ENCODE assay signal across 1 cellular context in genomic region chr6:143059616-143060353, GRCh38.
TF ChIP-seq lines count a peak whose summit lies in the region.

No MANE protein-coding gene starts in this region.

TF ChIP-seq in HepG2, 621 proteins besides CTCF, POLR2A, EP300 and RAD21 (continued from another document and continues in another):
- no peak for TF ChIP-seq ZNF687 (CRISPR knock-in tag; IDR thresholded peaks at IDR 0.05)
- no peak for TF ChIP-seq TOPORS (CRISPR knock-in tag; IDR thresholded peaks at IDR 0.05)
- TF ChIP-seq ZFP36L1 (CRISPR knock-in tag; IDR thresholded peaks at IDR 0.05) = peak; percentile 9; the same call in 1 of the 2 replicates
- TF ChIP-seq PCBP2 (optimal IDR thresholded peaks at IDR 0.05; ENCODE audit: low read depth, low read length, poor library complexity, severe bottlenecking) = no peak
- peak; percentile 65; the same call in 1 of the 2 replicates for TF ChIP-seq AHDC1 (CRISPR knock-in tag; IDR thresholded peaks at IDR 0.05; ENCODE audit: borderline replicate concordance)
- no peak for TF ChIP-seq ZNF496 (CRISPR knock-in tag; IDR thresholded peaks at IDR 0.05; ENCODE audit: insufficient replicate concordance)
- TF ChIP-seq CHD2 (IDR thresholded peaks at IDR 0.05; ENCODE audit: low read depth, low read length) = no peak
- TF ChIP-seq NFAT5 (CRISPR knock-in tag; IDR thresholded peaks at IDR 0.05) = no peak
- no peak for TF ChIP-seq ARID2 (CRISPR knock-in tag; IDR thresholded peaks at IDR 0.05; ENCODE audit: borderline replicate concordance)
- no peak for TF ChIP-seq ZNF468 (CRISPR knock-in tag; IDR thresholded peaks at IDR 0.05)
- 0 out of 2 replicates have a peak, but pooled peaks have one; percentile 43 for TF ChIP-seq CENPBD1 (CRISPR knock-in tag; IDR thresholded peaks at IDR 0.05; ENCODE audit: borderline replicate concordance, low read depth)
- peak; percentile 60; the same call in 1 of the 2 replicates for TF ChIP-seq POGK (CRISPR knock-in tag; conservative IDR thresholded peaks at IDR 0.05)
- TF ChIP-seq ZNF878 (CRISPR knock-in tag; IDR thresholded peaks at IDR 0.05) = no peak
- 0 out of 2 replicates have a peak, but pooled peaks have one; percentile 33 for TF ChIP-seq ZHX2 (IDR thresholded peaks at IDR 0.05; ENCODE audit: low read depth)
- 0 out of 2 replicates have a peak, but pooled peaks have one; percentile 83 for TF ChIP-seq ZHX2 (CRISPR knock-in tag; IDR thresholded peaks at IDR 0.05; ENCODE audit: borderline replicate concordance)
- no peak for TF ChIP-seq HNF4G (IDR thresholded peaks at IDR 0.05; ENCODE audit: borderline replicate concordance, low read depth, low read length)
- TF ChIP-seq HNF4G (CRISPR knock-in tag; IDR thresholded peaks at IDR 0.05; ENCODE audit: borderline replicate concordance, low read depth) = no peak
- TF ChIP-seq MIXL1 (CRISPR knock-in tag; IDR thresholded peaks at IDR 0.05) = peak; percentile 86
- TF ChIP-seq GMEB1 (CRISPR knock-in tag; IDR thresholded peaks at IDR 0.05; ENCODE audit: borderline replicate concordance) = no peak
- no peak for TF ChIP-seq ZNF660 (CRISPR knock-in tag; IDR thresholded peaks at IDR 0.05; ENCODE audit: borderline replicate concordance, low read depth)
- TF ChIP-seq ZMYM4 (CRISPR knock-in tag; IDR thresholded peaks at IDR 0.05) = no peak
- TF ChIP-seq GMEB2 (CRISPR knock-in tag; IDR thresholded peaks at IDR 0.05; ENCODE audit: low read depth) = no peak
- TF ChIP-seq ARHGAP35 (CRISPR knock-in tag; IDR thresholded peaks at IDR 0.05; ENCODE audit: borderline replicate concordance) = no peak
- no peak for TF ChIP-seq ZNF3 (CRISPR knock-in tag; IDR thresholded peaks at IDR 0.05)
